In genomic region chr20:10511166-10511506, GRCh38 we compare ENCODE assay signal across 8 cellular contexts.
DNase-seq lines count a peak whose midpoint lies in the region; ATAC-seq and TF ChIP-seq lines count a peak whose summit lies in the region.

No MANE protein-coding gene starts in this region.

- H3K4me1 ChIP-seq in heart right ventricle (peaks cover 5 to 57% (median 43%) of the 10 kb centered on the region in 9 donors), tibial nerve (peaks cover 4 to 81% (median 30%) of the 10 kb centered on the region in 4 donors)
- H3K4me1 ChIP-seq in naive thymus-derived CD4-positive, alpha-beta T cell (ENCODE audit: control insufficient read depth in 2 of 2, insufficient read depth in 2 of 2, low read length in 2 of 2), result peaks cover 0 to 18% of the 10 kb centered on the region in 2 donors

- H3K36me3 ChIP-seq in heart right ventricle, result no peaks in the 10 kb centered on the region
- no peaks in the 10 kb centered on the region for H3K36me3 ChIP-seq in tibial nerve
- H3K36me3 ChIP-seq in naive thymus-derived CD4-positive, alpha-beta T cell (ENCODE audit: control insufficient read depth in 2 of 3, insufficient read depth in 3 of 3, low read length in 3 of 3), result no peaks in the 10 kb centered on the region

- no peaks in the 10 kb centered on the region for H3K27me3 Mint-ChIP-seq in naive thymus-derived CD4-positive, alpha-beta T cell

- WGBS in heart right ventricle, 2 donors, result 87 to 88% methylated on average over 3 of the region's 3 CpGs
- 90 to 91% methylated on average over 3 of the region's 3 CpGs for WGBS in tibial nerve, 2 donors

- DNase-seq in SK-MEL-5 (ENCODE audit: low read depth, low spot score), result peak; percentile 58
- no peak for DNase-seq in heart right ventricle
- DNase-seq in tibial nerve (ENCODE audit: low spot score in 2 of 2), result no peak
- DNase-seq in pons (ENCODE audit: low spot score), result no peak
- no peak for DNase-seq in naive thymus-derived CD4-positive, alpha-beta T cell

- intact Hi-C loops in heart right ventricle (cut with DNase I), result no loop called here
- intact Hi-C loops in naive thymus-derived CD4-positive, alpha-beta T cell (cut with micrococcal nuclease), result loop anchor here in 1 of 2 donors (1.0 kb wide), 1 partner anchor 8 kb away; no protein-coding TSS in a partner anchor

- in situ Hi-C loops in SK-MEL-5 (cut with HindIII; ENCODE audit: low pct_unique_long_range_greater_than_20kb, low sequenced_read_pairs), result no loop called here

- CTCF ChIA-PET in naive thymus-derived CD4-positive, alpha-beta T cell (lab: Charles Lee), result no interaction called here

- H3K27me3 ChIP-seq in heart right ventricle (no peaks in the 10 kb centered on the region), tibial nerve (no peaks in the 10 kb centered on the region)
- H3K27me3 ChIP-seq in naive thymus-derived CD4-positive, alpha-beta T cell (ENCODE audit: control insufficient read depth in 2 of 2, insufficient read depth in 2 of 2, low read length in 2 of 2), result no peaks in the 10 kb centered on the region

- TF ChIP-seq POLR2A in tibial nerve (IDR thresholded peaks at IDR 0.05), result no peak

- peak overlapping the region in 2 of 10 donors; percentile 8 for H3K4me3 ChIP-seq in heart right ventricle
- H3K4me3 ChIP-seq in tibial nerve, result no peak overlapping the region
- H3K4me3 ChIP-seq in naive thymus-derived CD4-positive, alpha-beta T cell (ENCODE audit: low read length), result no peak overlapping the region

- H3K4me1 Mint-ChIP-seq in naive thymus-derived CD4-positive, alpha-beta T cell, result peaks cover 8 to 49% (median 31%) of the 10 kb centered on the region in 7 donors

- H3K9me3 ChIP-seq in heart right ventricle (no peaks in the 10 kb centered on the region), tibial nerve (no peaks in the 10 kb centered on the region)
- H3K9me3 ChIP-seq in naive thymus-derived CD4-positive, alpha-beta T cell (ENCODE audit: control insufficient read depth in 2 of 3, low read length in 3 of 3), result no peaks in the 10 kb centered on the region

- peak overlapping the region in 2 of 9 donors; percentile 52 to 83 for H3K27ac Mint-ChIP-seq in naive thymus-derived CD4-positive, alpha-beta T cell

- H3K4me3 Mint-ChIP-seq in naive thymus-derived CD4-positive, alpha-beta T cell, result peak overlapping the region in 1 of 10 donors; percentile 74

- POLR2A ChIA-PET in naive thymus-derived CD4-positive, alpha-beta T cell (lab: Charles Lee), result no interaction called here

- ATAC-seq in GM21515 (IDR thresholded peaks at IDR 0.05; ENCODE audit: unreplicated experiment), result peak; percentile 14
- peak in 7 of 8 donors; percentile 7 to 64 (median 23) for ATAC-seq in heart right ventricle
- ATAC-seq in naive thymus-derived CD4-positive, alpha-beta T cell, result no peak
- ATAC-seq in GM18858 (IDR thresholded peaks at IDR 0.05; ENCODE audit: unreplicated experiment), result no peak

- peaks cover 0 to 9% (median 4%) of the 10 kb centered on the region in 5 donors for H3K36me3 Mint-ChIP-seq in naive thymus-derived CD4-positive, alpha-beta T cell

- H3K27ac ChIP-seq in 22Rv1 (peak overlapping the region; percentile 19; the same call in 1 of the 2 replicates), heart right ventricle (peak overlapping the region in 8 of 10 donors; percentile 11 to 78 (median 34)), tibial nerve (peak overlapping the region; percentile 50 to 73 (median 58))
- no peak overlapping the region for H3K27ac ChIP-seq in naive thymus-derived CD4-positive, alpha-beta T cell (ENCODE audit: low read depth, low read length)

- H3K9me3 Mint-ChIP-seq in naive thymus-derived CD4-positive, alpha-beta T cell, result peaks cover 0 to 3% (median 0%) of the 10 kb centered on the region in 11 donors

- TF ChIP-seq EP300 in tibial nerve (IDR thresholded peaks at IDR 0.05), result no peak

- no peak for TF ChIP-seq CTCF in 22Rv1 (IDR thresholded peaks at IDR 0.05)
- no peak for TF ChIP-seq CTCF in heart right ventricle (IDR thresholded peaks at IDR 0.05)
- no peak for TF ChIP-seq CTCF in tibial nerve (IDR thresholded peaks at IDR 0.05)

Comparison
In these comparisons a context has a peak if more than half of its experiments do, and no peak if none do; other contexts are left out.
1. ATAC-seq: peak in GM21515 (single experiment) and heart right ventricle (7 of 8); none in naive thymus-derived CD4-positive, alpha-beta T cell (single experiment) and GM18858 (single experiment).